In genomic region chr9:127559247-127559680, GRCh38 we compare ENCODE assay signal across 16 cellular contexts. TPM values are rescaled to one million over a fixed set of nuclear protein-coding genes. Genes with fewer than 3 reads are reported as not detected.
DNase-seq lines count a peak whose midpoint lies in the region; ATAC-seq, FAIRE-seq and TF ChIP-seq lines count a peak whose summit lies in the region.
"Had no signal": no experiment of that assay in that cellular context is flagged by ENCODE, and none has a peak within 500 bp of the region (broad histone marks: within the 10 kb centered on the region; RNA-seq: fewer than 3 reads in every experiment).

No MANE protein-coding gene starts in this region.

- no peaks in the 10 kb centered on the region for H3K9me3 ChIP-seq in right cardiac atrium (ENCODE audit: control insufficient read depth, low read length)
- H3K9me3 ChIP-seq in smooth muscle cell (replicated peaks; ENCODE audit: low read depth): no peaks in the 10 kb centered on the region
- H3K9me3 ChIP-seq: suprapubic skin had no signal

- CTCF ChIA-PET in T-cell (lab: Charles Lee): interaction anchor here in 1 of 2 donors (0.5 kb wide), 1 partner anchor 26 kb away, joined by 3 read pairs; no protein-coding TSS in a partner anchor

- H2AFZ ChIP-seq in smooth muscle cell (ENCODE audit: low read depth): no peak overlapping the region

- peak overlapping the region; percentile 33 for H3K9ac ChIP-seq in smooth muscle cell (ENCODE audit: low read depth)

- intact Hi-C loops in right cardiac atrium (cut with DNase I): no loop called here

- peaks cover 79% of the 10 kb centered on the region for H3K79me2 ChIP-seq in smooth muscle cell (ENCODE audit: low read depth)

- no peak for TF ChIP-seq CTCF in smooth muscle cell (IDR thresholded peaks at IDR 0.05; ENCODE audit: borderline replicate concordance, insufficient read depth, poor library complexity, severe bottlenecking)

- H3K4me3 ChIP-seq in right cardiac atrium (ENCODE audit: low read length) (no peak overlapping the region), smooth muscle cell (no peak overlapping the region)
- H3K4me3 ChIP-seq: lung, suprapubic skin had no signal

- no peak for TF ChIP-seq POLR2A in H54 (IDR thresholded peaks at IDR 0.05; ENCODE audit: low read depth, low read length)

- H3K27ac ChIP-seq in right cardiac atrium (ENCODE audit: low read length) (peak overlapping the region; percentile 21), smooth muscle cell (ENCODE audit: low read depth) (peak overlapping the region; percentile 98)

- peak overlapping the region; percentile 33 for H3K4me3 Mint-ChIP-seq in T-helper 2 cell treated with Interferon-gamma antibody and Interleukin-4, amounts not matched to agents 5 μg/mL and 100 μg/mL, for 36 hours
- peak overlapping the region in 1 of 3 donors; percentile 75 for H3K4me3 Mint-ChIP-seq in T-cell

- POLR2A ChIA-PET in T-cell (lab: Charles Lee): interaction anchor here in 1 of 2 donors (0.5 kb wide), 1 partner anchor 33 kb away, joined by 3 read pairs; no protein-coding TSS in a partner anchor

- peak overlapping the region; percentile 91 for H3K27ac Mint-ChIP-seq in T-helper 2 cell treated with Interferon-gamma antibody and Interleukin-4, amounts not matched to agents 5 μg/mL and 100 μg/mL, for 36 hours
- H3K27ac Mint-ChIP-seq in T-cell: peak overlapping the region; percentile 90 to 93

- peaks cover 55% of the 10 kb centered on the region for H4K20me1 ChIP-seq in smooth muscle cell (ENCODE audit: low read depth)

- peaks cover 25% of the 10 kb centered on the region for H3K36me3 Mint-ChIP-seq in T-helper 2 cell treated with Interferon-gamma antibody and Interleukin-4, amounts not matched to agents 5 μg/mL and 100 μg/mL, for 36 hours (ENCODE audit: low read depth)
- peaks cover 4% of the 10 kb centered on the region for H3K36me3 Mint-ChIP-seq in T-cell

- 63% methylated on average over 5 of the region's 5 CpGs for WGBS in right cardiac atrium
- 97% methylated on average over 5 of the region's 5 CpGs for WGBS in smooth muscle cell (ENCODE audit: low lambda C conversion rate)

- no peaks in the 10 kb centered on the region for H3K9me3 Mint-ChIP-seq in T-helper 2 cell treated with Interferon-gamma antibody and Interleukin-4, amounts not matched to agents 5 μg/mL and 100 μg/mL, for 36 hours
- no peaks in the 10 kb centered on the region for H3K9me3 Mint-ChIP-seq in T-cell

- no peaks in the 10 kb centered on the region for H3K27me3 Mint-ChIP-seq in T-helper 2 cell treated with Interferon-gamma antibody and Interleukin-4, amounts not matched to agents 5 μg/mL and 100 μg/mL, for 36 hours (ENCODE audit: low read depth)
- no peaks in the 10 kb centered on the region for H3K27me3 Mint-ChIP-seq in T-cell

- peaks cover 46% of the 10 kb centered on the region for H3K4me1 ChIP-seq in right cardiac atrium (ENCODE audit: control insufficient read depth, insufficient read depth, low read length)
- H3K4me1 ChIP-seq in smooth muscle cell (ENCODE audit: low read depth): peaks cover 44% of the 10 kb centered on the region

- DNase-seq in T-helper 2 cell treated with Interferon-gamma antibody and Interleukin-4, amounts not matched to agents 5 μg/mL and 100 μg/mL, for 36 hours (ENCODE audit: low spot score): no peak
- DNase-seq in T-helper 2 cell (no peak), T-cell (no peak), right cardiac atrium (peak in 2 of 3 donors; percentile 12 to 16), smooth muscle cell (lab: John Stamatoyannopoulos, UW; ENCODE audit: unreplicated experiment) (no peak), H54 (ENCODE audit: insufficient read length, low spot score) (no peak), NCI-H446 (lab: John Stamatoyannopoulos, UW) (no peak)
- DNase-seq: amygdala, DMS 273 treated with DMSO at 0.1 percent for 48 hours, hypothalamus, NCI-H1105 had no signal

- ATAC-seq in T-cell (replicated peaks in 1 of 4) (no peak), right cardiac atrium (no peak), HG03159 (IDR thresholded peaks at IDR 0.05; ENCODE audit: unreplicated experiment) (no peak)

- no peaks in the 10 kb centered on the region for H3K36me3 ChIP-seq in smooth muscle cell (ENCODE audit: low read depth)

- peaks cover 51% of the 10 kb centered on the region for H3F3A ChIP-seq in smooth muscle cell (ENCODE audit: low read depth)

- peaks cover 65% of the 10 kb centered on the region for H3K4me1 Mint-ChIP-seq in T-helper 2 cell treated with Interferon-gamma antibody and Interleukin-4, amounts not matched to agents 5 μg/mL and 100 μg/mL, for 36 hours (ENCODE audit: low read depth)
- H3K4me1 Mint-ChIP-seq in T-cell: peaks cover 68 to 83% (median 71%) of the 10 kb centered on the region in 3 donors

- no peak overlapping the region for H3K4me2 ChIP-seq in smooth muscle cell

- H3K27me3 ChIP-seq in right cardiac atrium (ENCODE audit: control insufficient read depth, insufficient read depth): no peaks in the 10 kb centered on the region
- H3K27me3 ChIP-seq in smooth muscle cell (ENCODE audit: low read depth): no peaks in the 10 kb centered on the region
- H3K27me3 ChIP-seq: suprapubic skin had no signal

- FAIRE-seq in H54 (lab: Jason Lieb, UNC): no peak
- FAIRE-seq: A204.1, HTR-8/SVneo had no signal

RNA-seq across cellular contexts. Expression of gene STXBP1, which starts 52.8 kb away (rescaled TPM):
- total RNA-seq in T-cell: 10 to 100 TPM in 4 of 5 donors, 1 to 10 TPM in 1; 3.8 to 18.2 (median 17.3) TPM
- 10 to 100 TPM; 30.0 to 43.3 (median 41.2) TPM for total RNA-seq in right cardiac atrium
- polyA plus RNA-seq in right cardiac atrium: 19.4 TPM
- total RNA-seq in smooth muscle cell: 22.4 and 39.5 TPM in 2 replicates
- polyA plus RNA-seq in smooth muscle cell: 22.8 and 26.7 TPM in 2 replicates

Comparison
In these comparisons a context has a peak if more than half of its experiments do, and no peak if none do; other contexts are left out.
1. DNase-seq: peak in right cardiac atrium (2 of 3); none in T-helper 2 cell treated with Interferon-gamma antibody and Interleukin-4, amounts not matched to agents 5 μg/mL and 100 μg/mL, for 36 hours (single experiment), T-helper 2 cell (0 of 5), T-cell (0 of 34), smooth muscle cell (single experiment), H54 (single experiment) and NCI-H446 (0 of 2).